ENCODE assay signal across 9 cellular contexts in genomic region chr2:134136702-134137101, GRCh38.
DNase-seq lines count a peak whose midpoint lies in the region; ATAC-seq and TF ChIP-seq lines count a peak whose summit lies in the region.
"Had no signal": no experiment of that assay in that cellular context is flagged by ENCODE, and none has a peak within 500 bp of the region (broad histone marks: within the 10 kb centered on the region; RNA-seq: fewer than 3 reads in every experiment).

No MANE protein-coding gene starts in this region.

- H3K36me3 ChIP-seq in ACC112 (ENCODE audit: insufficient read depth, low read length) (no peaks in the 10 kb centered on the region), body of pancreas (replicated peaks in 1 of 2; ENCODE audit: insufficient read depth in 1 of 2, low read depth in 2 of 2) (no peaks in the 10 kb centered on the region), HAP-1 (replicated peaks) (no peaks in the 10 kb centered on the region)

- no peaks in the 10 kb centered on the region for H3K27me3 ChIP-seq in ACC112 (ENCODE audit: insufficient read depth, low read length)
- no peaks in the 10 kb centered on the region for H3K27me3 ChIP-seq in body of pancreas
- H3K27me3 ChIP-seq in HAP-1 (ENCODE audit: low read depth) = no peaks in the 10 kb centered on the region

- H3K27ac ChIP-seq in ACC112 (ENCODE audit: low read depth, low read length) (peak overlapping the region; percentile 80), body of pancreas (peak overlapping the region; percentile 39 to 81 (median 68))

- no peak for TF ChIP-seq CTCF in body of pancreas (IDR thresholded peaks at IDR 0.05)

- intact Hi-C loops in body of pancreas (cut with DNase I) = no loop called here

- in situ Hi-C loops in HAP-1 (cut with MboI; ENCODE audit: low sequenced_read_pairs) = no loop called here

- DNase-seq in body of pancreas (no peak), mucosa of gallbladder (ENCODE audit: low spot score) (peak; percentile 57), HAP-1 (ENCODE audit: low spot score in 2 of 2) (no peak), GDM1 (lab: John Stamatoyannopoulos, UW) (no peak), NCI-H82 treated with DMSO at 0.1 percent for 48 hours (lab: John Stamatoyannopoulos, UW; ENCODE audit: unreplicated experiment) (no peak)
- DNase-seq: effector CD4-positive, alpha-beta T cell had no signal

- no peak for TF ChIP-seq POLR2A in body of pancreas (IDR thresholded peaks at IDR 0.05)

- peak overlapping the region; percentile 76 for H2AFZ ChIP-seq in ACC112 (ENCODE audit: low read length, unreplicated experiment)

- peak; percentile 47 for ATAC-seq in HG02610 (IDR thresholded peaks at IDR 0.05; ENCODE audit: unreplicated experiment)
- peak; percentile 17 for ATAC-seq in body of pancreas
- no peak for ATAC-seq in GM18873 (IDR thresholded peaks at IDR 0.05; ENCODE audit: low FRiP score, unreplicated experiment)

- WGBS in body of pancreas, 2 donors = 0 to 10% methylated on average over 2 of the region's 2 CpGs

- peak overlapping the region; percentile 70 for H3K4me3 ChIP-seq in ACC112 (ENCODE audit: low read depth, low read length)
- no peak overlapping the region for H3K4me3 ChIP-seq in body of pancreas
- H3K4me3 ChIP-seq in HAP-1 = no peak overlapping the region

- peaks cover 26% of the 10 kb centered on the region for H3K79me2 ChIP-seq in ACC112 (ENCODE audit: control insufficient read depth, insufficient read depth, low read length, unreplicated experiment)

- H3K9me3 ChIP-seq in body of pancreas (no peaks in the 10 kb centered on the region), HAP-1 (no peaks in the 10 kb centered on the region)

- peaks cover 35% of the 10 kb centered on the region for H3K4me1 ChIP-seq in ACC112 (ENCODE audit: control insufficient read depth, insufficient read depth, low read length, unreplicated experiment)
- peaks cover 73% of the 10 kb centered on the region for H3K4me1 ChIP-seq in body of pancreas
- peaks cover 2% of the 10 kb centered on the region for H3K4me1 ChIP-seq in HAP-1
